11 cellular contexts compared by ENCODE assay signal in the genomic region with DNA sequence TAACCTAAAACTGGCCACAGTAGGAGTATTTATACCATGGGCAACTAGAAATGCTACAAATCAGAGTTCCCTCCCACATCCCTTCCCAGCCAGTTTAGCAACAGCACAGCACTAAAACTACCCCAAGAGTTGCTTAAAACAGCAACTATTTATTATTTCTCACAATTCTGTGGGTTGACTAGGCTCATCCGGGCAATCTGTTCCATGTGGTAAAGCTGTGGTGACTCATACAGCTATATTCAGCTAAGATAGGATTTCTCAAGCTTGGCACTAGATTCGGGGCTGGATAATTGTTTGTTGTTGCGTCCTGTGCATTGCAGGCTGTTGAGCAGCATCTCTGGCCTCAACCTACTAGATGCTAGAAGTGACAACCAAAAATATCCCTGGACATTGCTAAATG. TPM values are rescaled to one million over a fixed set of nuclear protein-coding genes. Genes with fewer than 3 reads are reported as not detected.
DNase-seq lines count a peak whose midpoint lies in the region; ATAC-seq and TF ChIP-seq lines count a peak whose summit lies in the region.
"Had no signal": no experiment of that assay in that cellular context is flagged by ENCODE, and none has a peak within 500 bp of the region (broad histone marks: within the 10 kb centered on the region; RNA-seq: fewer than 3 reads in every experiment).

No MANE protein-coding gene starts in this region.

- in situ Hi-C loops in GM23248 (cut with MboI) (no loop called here), gastrocnemius medialis (cut with MboI; ENCODE audit: low sequenced_read_pairs in 4 of 4) (loop anchor here in 2 of 4 donors (5.0 to 25.0 kb wide), 2 partner anchors 236 to 241 kb away; a partner anchor contains a TSS), HAP-1 (cut with MboI; ENCODE audit: low sequenced_read_pairs) (no loop called here)

- H3K4me3 ChIP-seq in GM23248 (no peak overlapping the region), PC-3 (ENCODE audit: low read length) (no peak overlapping the region), gastrocnemius medialis (no peak overlapping the region), HAP-1 (no peak overlapping the region)
- H3K4me3 ChIP-seq: body of pancreas had no signal

- H4K20me1 ChIP-seq in GM23248 (ENCODE audit: insufficient read depth) (no peaks in the 10 kb centered on the region), PC-3 (ENCODE audit: low read length) (no peaks in the 10 kb centered on the region), H9 (ENCODE audit: control insufficient read depth, insufficient read depth, insufficient read length) (no peaks in the 10 kb centered on the region)

- H3K27ac ChIP-seq in GM23248 (peak overlapping the region; percentile 51), PC-3 (ENCODE audit: low read length) (no peak overlapping the region), gastrocnemius medialis (peak overlapping the region in 3 of 4 donors; percentile 20 to 30 (median 26)), H9 (ENCODE audit: insufficient read length, low read depth, low read length) (no peak overlapping the region)
- H3K27ac ChIP-seq: body of pancreas, neutrophil had no signal

- no peak overlapping the region for H2BK20ac ChIP-seq in H9 (ENCODE audit: low read depth, low read length, poor library complexity, severe bottlenecking)

- H3K36me3 Mint-ChIP-seq in dendritic cell treated with granulocyte-macrophage colony-stimulating factor and Interleukin-4, amounts not matched to agents 40 ng/mL and 50 ng/mL, for 4 days (ENCODE audit: low read depth): peaks cover 6% of the 10 kb centered on the region
- peaks cover 0 to under 1% (median 0%) of the 10 kb centered on the region in 3 experiments; a peak in 1 of 7 replicates for H3K36me3 Mint-ChIP-seq in H9 (ENCODE audit: insufficient read depth in 1 of 3, low read depth in 3 of 3)

- H3K18ac ChIP-seq in H9 (ENCODE audit: insufficient read length, low read depth, low read length): no peak overlapping the region

- H3K4me3 Mint-ChIP-seq in dendritic cell treated with granulocyte-macrophage colony-stimulating factor and Interleukin-4, amounts not matched to agents 40 ng/mL and 50 ng/mL, for 4 days: no peak overlapping the region
- H3K4me3 Mint-ChIP-seq in H9: no peak overlapping the region

- H3K9me2 ChIP-seq in GM23248 (ENCODE audit: insufficient read depth): no peaks in the 10 kb centered on the region
- no peaks in the 10 kb centered on the region for H3K9me2 ChIP-seq in PC-3 (replicated peaks; ENCODE audit: low read length)

- no peak overlapping the region for H3K9ac ChIP-seq in GM23248
- H3K9ac ChIP-seq in PC-3 (ENCODE audit: low read length): no peak overlapping the region
- H3K9ac ChIP-seq in H9 (ENCODE audit: extremely low read depth, insufficient read length, low read length): no peak overlapping the region

- H3K4me1 Mint-ChIP-seq in dendritic cell treated with granulocyte-macrophage colony-stimulating factor and Interleukin-4, amounts not matched to agents 40 ng/mL and 50 ng/mL, for 4 days (ENCODE audit: low read depth): peaks cover 34% of the 10 kb centered on the region
- no peaks in the 10 kb centered on the region for H3K4me1 Mint-ChIP-seq in H9

- POLR2A ChIA-PET in PC-3 (lab: Charles Lee; ENCODE audit: unreplicated experiment): no interaction called here
- POLR2A ChIA-PET in GM10248 (lab: Yijun Ruan, JAX): no interaction called here

- H3T11ph ChIP-seq in H9 (ENCODE audit: low read length): no peak overlapping the region

- CTCF ChIA-PET in PC-3 (lab: Charles Lee): no interaction called here
- CTCF ChIA-PET in GM10248 (lab: Yijun Ruan, JAX): interaction anchor here (1.4 to 2.5 kb wide), 3 partner anchors 93 to 311 kb away, joined by 4 to 23 read pairs (median 6); no protein-coding TSS in a partner anchor

- H3K9me3 Mint-ChIP-seq in dendritic cell treated with granulocyte-macrophage colony-stimulating factor and Interleukin-4, amounts not matched to agents 40 ng/mL and 50 ng/mL, for 4 days: no peaks in the 10 kb centered on the region
- H3K9me3 Mint-ChIP-seq in H9: peaks cover under 1 to 1% of the 10 kb centered on the region in 2 experiments; a peak in 1 of 5 replicates

- no TSS peak for BruUV-seq in PC-3 (replicated peaks; lab: Mats Ljungman, UMichigan)

- peak overlapping the region; percentile 72 for H3K27ac Mint-ChIP-seq in dendritic cell treated with granulocyte-macrophage colony-stimulating factor and Interleukin-4, amounts not matched to agents 40 ng/mL and 50 ng/mL, for 4 days
- H3K27ac Mint-ChIP-seq in H9: no peak overlapping the region

- WGBS in GM23248 (ENCODE audit: low coverage in 1 of 2, low lambda C conversion rate in 2 of 2, missing lambda C conversion rate in 2 of 2), 2 experiments: 2 to 11% methylated on average over 3 of the region's 3 CpGs
- WGBS in H9 (ENCODE audit: extremely low coverage, insufficient read length, low lambda C conversion rate): no CpG with 5 or more reads among the region's 3 CpGs

- no peak overlapping the region for H4K5ac ChIP-seq in H9 (ENCODE audit: insufficient read length, low read depth, low read length)

- H3K23me2 ChIP-seq in H9 (ENCODE audit: insufficient read length, low read depth, low read length, poor library complexity, severe bottlenecking): no peaks in the 10 kb centered on the region

- H3K4me1 ChIP-seq in GM23248 (ENCODE audit: insufficient read depth) (peaks cover 20% of the 10 kb centered on the region), PC-3 (ENCODE audit: insufficient read depth, low read length) (peaks cover 15% of the 10 kb centered on the region), gastrocnemius medialis (peaks cover 10 to 17% of the 10 kb centered on the region in 2 donors), HAP-1 (no peaks in the 10 kb centered on the region), H9 (ENCODE audit: insufficient read depth, low read length) (no peaks in the 10 kb centered on the region)
- H3K4me1 ChIP-seq: body of pancreas had no signal

- H4K8ac ChIP-seq in H9 (replicated peaks; ENCODE audit: insufficient read length, low read depth, low read length): no peak overlapping the region

- H3K4me2 ChIP-seq in GM23248 (ENCODE audit: unreplicated experiment) (peak overlapping the region; percentile 26), PC-3 (ENCODE audit: low read length) (no peak overlapping the region), H9 (ENCODE audit: insufficient read depth, insufficient read length, low read length) (no peak overlapping the region)

- no peaks in the 10 kb centered on the region for H3K79me1 ChIP-seq in H9 (ENCODE audit: insufficient read depth, low read depth, low read length, poor library complexity, severe bottlenecking)

- H3K36me3 ChIP-seq in GM23248 (ENCODE audit: low read depth) (no peaks in the 10 kb centered on the region), PC-3 (ENCODE audit: low read depth, low read length) (no peaks in the 10 kb centered on the region), gastrocnemius medialis (no peaks in the 10 kb centered on the region), HAP-1 (replicated peaks) (no peaks in the 10 kb centered on the region)
- H3K36me3 ChIP-seq: neutrophil had no signal

- no peaks in the 10 kb centered on the region for H3K9me3 ChIP-seq in GM23248 (ENCODE audit: low read depth)
- no peaks in the 10 kb centered on the region for H3K9me3 ChIP-seq in PC-3 (ENCODE audit: low read length)
- H3K9me3 ChIP-seq in gastrocnemius medialis: no peaks in the 10 kb centered on the region
- no peaks in the 10 kb centered on the region for H3K9me3 ChIP-seq in HAP-1
- no peaks in the 10 kb centered on the region for H3K9me3 ChIP-seq in H9 (ENCODE audit: control insufficient read depth, low read depth, low read length)
- H3K9me3 ChIP-seq: body of pancreas, neutrophil had no signal

- H3K27me3 ChIP-seq in GM23248 (replicated peaks; ENCODE audit: insufficient read depth) (no peaks in the 10 kb centered on the region), PC-3 (ENCODE audit: low read length) (no peaks in the 10 kb centered on the region), gastrocnemius medialis (no peaks in the 10 kb centered on the region), HAP-1 (ENCODE audit: low read depth) (0 out of 2 replicates have a peak, but pooled peaks cover 2% of the 10 kb centered on the region), H9 (ENCODE audit: insufficient read depth, low read length) (no peaks in the 10 kb centered on the region)
- H3K27me3 ChIP-seq: body of pancreas, neutrophil had no signal

- no peak overlapping the region for H4K91ac ChIP-seq in H9 (ENCODE audit: insufficient read length, low read depth, low read length)

- no peak overlapping the region for H2AK5ac ChIP-seq in H9 (ENCODE audit: insufficient read length, low read length)

- ATAC-seq in PC-3 (no peak), gastrocnemius medialis (peak; percentile 87 to 92), HG03354 (IDR thresholded peaks at IDR 0.05; ENCODE audit: poor library complexity, severe bottlenecking, unreplicated experiment) (no peak)
- ATAC-seq: body of pancreas had no signal

- H3F3A ChIP-seq in GM23248 (ENCODE audit: insufficient read depth) (peaks cover 20% of the 10 kb centered on the region), PC-3 (ENCODE audit: low read length, unreplicated experiment) (no peaks in the 10 kb centered on the region)

- no peaks in the 10 kb centered on the region for H3K79me2 ChIP-seq in GM23248 (ENCODE audit: insufficient read depth)
- no peaks in the 10 kb centered on the region for H3K79me2 ChIP-seq in PC-3 (ENCODE audit: low read length)
- H3K79me2 ChIP-seq in H9 (ENCODE audit: insufficient read depth, low read length): no peaks in the 10 kb centered on the region

- no peaks in the 10 kb centered on the region for H3K27me3 Mint-ChIP-seq in dendritic cell treated with granulocyte-macrophage colony-stimulating factor and Interleukin-4, amounts not matched to agents 40 ng/mL and 50 ng/mL, for 4 days
- no peaks in the 10 kb centered on the region; the same call in 1 of the 2 replicates for H3K27me3 Mint-ChIP-seq in H9 (ENCODE audit: low read depth)

- peak overlapping the region; percentile 6; the same call in 1 of the 2 replicates for H2AFZ ChIP-seq in GM23248
- no peak overlapping the region for H2AFZ ChIP-seq in PC-3 (ENCODE audit: low read length)
- H2AFZ ChIP-seq in H9 (ENCODE audit: low read length): no peak overlapping the region

- no peak overlapping the region for H2BK15ac ChIP-seq in H9 (ENCODE audit: low read depth, low read length)

- DNase-seq in GM23248 (peak; percentile 97), PC-3 (peak; percentile 23), gastrocnemius medialis (peak in 1 of 2 donors; percentile 25), HAP-1 (ENCODE audit: low spot score in 2 of 2) (no peak), H9 (no peak), GM10248 (ENCODE audit: extremely low spot score) (no peak)
- DNase-seq: NCI-H510A had no signal

- no peak for TF ChIP-seq CTCF in PC-3 (conservative IDR thresholded peaks at IDR 0.05; ENCODE audit: low read depth, low read length)
- TF ChIP-seq CTCF in gastrocnemius medialis (IDR thresholded peaks at IDR 0.05 in 4 of 5, conservative IDR thresholded peaks at IDR 0.05 in 1 of 5): no peak
- no peak for TF ChIP-seq CTCF in H9 (conservative IDR thresholded peaks at IDR 0.05)
- TF ChIP-seq CTCF in GM10248 (IDR thresholded peaks at IDR 0.05; ENCODE audit: control extremely low read depth, extremely low read depth, low read depth, missing control alignments): no peak

- H3K56ac ChIP-seq in H9 (ENCODE audit: insufficient read length, low read depth, low read length): no peak overlapping the region

- H3K4ac ChIP-seq in H9 (ENCODE audit: low read depth, low read length): no peak overlapping the region

- H2BK5ac ChIP-seq in H9 (ENCODE audit: insufficient read length, low read length): no peak overlapping the region

- no peak overlapping the region for H3K14ac ChIP-seq in H9 (ENCODE audit: insufficient read depth, low read length)

- no peak overlapping the region for H3K23ac ChIP-seq in H9 (ENCODE audit: insufficient read length, low read depth, low read length)

- intact Hi-C loops in PC-3 (cut with micrococcal nuclease) (no loop called here), gastrocnemius medialis (cut with DNase I; ENCODE audit: low total_unique reads) (no loop called here)
- intact Hi-C loops in dendritic cell treated with granulocyte-macrophage colony-stimulating factor and Interleukin-4, amounts not matched to agents 40 ng/mL and 50 ng/mL, for 4 days (cut with micrococcal nuclease): no loop called here

- TF ChIP-seq POLR2A in gastrocnemius medialis (IDR thresholded peaks at IDR 0.05): no peak

- no peak overlapping the region for H2BK120ac ChIP-seq in H9 (ENCODE audit: low read depth, low read length, poor library complexity, severe bottlenecking)

- H2BK12ac ChIP-seq in H9 (ENCODE audit: insufficient read length, low read depth, low read length): no peak overlapping the region

RNA-seq across cellular contexts. Expression of a gene that starts 8.6 kb away (rescaled TPM):
- 17.2 and 22.5 TPM in 2 replicates for total RNA-seq in GM23248 (2014; rRNA removed; shearing (Covaris generic))
- 2.7 and 2.9 TPM in 2 replicates for polyA plus RNA-seq in GM23248 (2016; fragmentation: Nextera tagmentation; extraction: Ambion mirVana)
- 4.2 and 7.7 TPM in 2 replicates for total RNA-seq in PC-3 (2014; rRNA removed)
- total RNA-seq in gastrocnemius medialis: 10 to 100 TPM; 34.5 to 59.1 (median 47.2) TPM
- total RNA-seq in H9 (2021): 4.8 and 5.0 TPM in 2 replicates

Comparison
In these comparisons a context has a peak if more than half of its experiments do, and no peak if none do; other contexts are left out.
1. DNase-seq: peak in GM23248 (single experiment) and PC-3 (single experiment); none in HAP-1 (0 of 2), H9 (single experiment) and GM10248 (single experiment).
2. H3K27ac ChIP-seq: peak in GM23248 (single experiment) and gastrocnemius medialis (3 of 4); none in PC-3 (single experiment) and H9 (single experiment).
3. ATAC-seq: peak in gastrocnemius medialis (2 of 2); none in PC-3 (single experiment) and HG03354 (single experiment).